29 cellular contexts compared by ENCODE assay signal in genomic region chr4:108828620-108829019, GRCh38.
DNase-seq lines count a peak whose midpoint lies in the region; ATAC-seq and TF ChIP-seq lines count a peak whose summit lies in the region.
"Had no signal": no experiment of that assay in that cellular context is flagged by ENCODE, and none has a peak within 500 bp of the region (broad histone marks: within the 10 kb centered on the region; RNA-seq: fewer than 3 reads in every experiment).

No MANE protein-coding gene starts in this region.

- TF ChIP-seq CTCF in HEK293 (tag by site-specific recombination; IDR thresholded peaks at IDR 0.05), result no peak
- no peak for TF ChIP-seq CTCF in gastrocnemius medialis (IDR thresholded peaks at IDR 0.05 in 4 of 5, conservative IDR thresholded peaks at IDR 0.05 in 1 of 5)

- H3K4me1 ChIP-seq in HEK293 (ENCODE audit: control insufficient read depth, insufficient read depth, low read length) (peaks cover 2% of the 10 kb centered on the region; the same call in 1 of the 2 replicates), gastrocnemius medialis (peaks cover 7 to 10% of the 10 kb centered on the region in 2 donors)
- H3K4me1 ChIP-seq: breast epithelium, Caco-2, left lung had no signal

- H3K4me3 ChIP-seq in HEK293 (ENCODE audit: low read depth, low read length) (no peak overlapping the region), gastrocnemius medialis (no peak overlapping the region)
- H3K4me3 ChIP-seq: breast epithelium, GM23248, left lung, psoas muscle, sigmoid colon, stomach had no signal

- intact Hi-C loops in gastrocnemius medialis (cut with DNase I; ENCODE audit: low total_unique reads), result no loop called here
- intact Hi-C loops in posterior cingulate gyrus (cut with DNase I), result no loop called here

- H3K36me3 ChIP-seq in HEK293 (ENCODE audit: control insufficient read depth in 2 of 2, insufficient read depth in 1 of 2, low read length in 2 of 2), result no peaks in the 10 kb centered on the region
- no peaks in the 10 kb centered on the region for H3K36me3 ChIP-seq in gastrocnemius medialis
- H3K36me3 ChIP-seq: breast epithelium, left lung, neutrophil, sigmoid colon, stomach had no signal

- CTCF ChIA-PET in HEK293 (lab: Yijun Ruan, JAX), result no interaction called here

- ATAC-seq in left lobe of liver (peak; percentile 74), gastrocnemius medialis (no peak)
- ATAC-seq: left lung, psoas muscle had no signal

- POLR2A ChIA-PET in HEK293 (lab: Yijun Ruan, JAX), result no interaction called here

- H3K27ac ChIP-seq in HEK293 (ENCODE audit: extremely low read depth, low read depth, low read length), result no peak overlapping the region
- H3K27ac ChIP-seq in gastrocnemius medialis, result no peak overlapping the region
- H3K27ac ChIP-seq: breast epithelium, epithelial cell of prostate, GM23248, left lung, neutrophil, psoas muscle, sigmoid colon, stomach had no signal

- no peak for TF ChIP-seq POLR2A in gastrocnemius medialis (IDR thresholded peaks at IDR 0.05)

- in situ Hi-C loops in gastrocnemius medialis (cut with MboI; ENCODE audit: low sequenced_read_pairs in 4 of 4), result loop anchor here in 3 of 4 donors (25.0 kb wide), 2 partner anchors 484 to 559 kb away; partner anchors contain the start of gene COL25A1 (in 1 of the 3)

- DNase-seq in NCI-H146 (lab: John Stamatoyannopoulos, UW) (peak; percentile 5), NCI-H146 treated with DMSO at 0.1 percent for 48 hours (lab: John Stamatoyannopoulos, UW; ENCODE audit: unreplicated experiment) (no peak), NCI-H226 (peak; percentile 20), left lobe of liver (ENCODE audit: low spot score) (no peak), occipital lobe (lab: John Stamatoyannopoulos, UW) (no peak), gastrocnemius medialis (no peak), posterior cingulate gyrus (no peak)
- DNase-seq: activated CD4-positive, alpha-beta T cell treated with anti-CD3 and anti-CD28 coated beads, Interleukin-2, amount 50 U/mL, for 1 hour; activated gamma-delta T cell; activated naive CD8-positive, alpha-beta T cell treated with anti-CD3 and anti-CD28 coated beads for 36 hours; activated T-cell treated with anti-CD3 and anti-CD28 coated beads, Interleukin-2, amount 50 U/mL, for 24 hours; anterior cingulate cortex; Caco-2; effector CD4-positive, alpha-beta T cell; GM23248; HFFc6; left lung; naive B cell; NCI-H1105; NCI-H1930; NCI-H526; psoas muscle; sigmoid colon; stimulated activated CD4-positive, alpha-beta T cell treated with anti-CD3 and anti-CD28 coated beads, Interleukin-4, amount 100 ng/mL, for 1 hour; stomach had no signal

- H3K27me3 ChIP-seq in gastrocnemius medialis, result no peaks in the 10 kb centered on the region
- H3K27me3 ChIP-seq: breast epithelium, left lung, sigmoid colon, stomach had no signal

- no peaks in the 10 kb centered on the region for H3K9me3 ChIP-seq in HEK293 (ENCODE audit: control insufficient read depth, insufficient read depth, low read depth, low read length)
- H3K9me3 ChIP-seq in gastrocnemius medialis, result no peaks in the 10 kb centered on the region
- H3K9me3 ChIP-seq: breast epithelium, Caco-2, left lung, neutrophil, psoas muscle, sigmoid colon, stomach had no signal

TF ChIP-seq in HEK293, 187 proteins besides CTCF, POLR2A, EP300 and RAD21:
- no peak for TF ChIP-seq ZNF214 (tag by site-specific recombination; IDR thresholded peaks at IDR 0.05; ENCODE audit: borderline replicate concordance)
- 0 out of 2 replicates have a peak, but pooled peaks have one; percentile 14 for TF ChIP-seq ZNF843 (tag by site-specific recombination; IDR thresholded peaks at IDR 0.05)
- peak; percentile 27; the same call in 1 of the 2 replicates for TF ChIP-seq FEZF1 (tag by site-specific recombination; IDR thresholded peaks at IDR 0.05)
- no peak for TF ChIP-seq IKZF3 (tag by site-specific recombination; IDR thresholded peaks at IDR 0.05)
- peak; percentile 14; the same call in 1 of the 2 replicates for TF ChIP-seq ZNF366 (tag by site-specific recombination; conservative IDR thresholded peaks at IDR 0.05)
- peak; percentile 60; the same call in 1 of the 2 replicates for TF ChIP-seq PRDM6 (tag by site-specific recombination; IDR thresholded peaks at IDR 0.05)
- TF ChIP-seq TCF7L2 (IDR thresholded peaks at IDR 0.05; ENCODE audit: borderline replicate concordance, low read depth, low read length), result peak; percentile 63; the same call in 1 of the 2 replicates
- no peak for TF ChIP-seq ZEB2 (tag by site-specific recombination; IDR thresholded peaks at IDR 0.05)
- 0 out of 2 replicates have a peak, but pooled peaks have one; percentile 38 for TF ChIP-seq ZXDB (tag by site-specific recombination; IDR thresholded peaks at IDR 0.05)
- no peak for TF ChIP-seq ZNF76 (tag by site-specific recombination; IDR thresholded peaks at IDR 0.05; ENCODE audit: borderline replicate concordance, low read depth)
- TF ChIP-seq OSR2 (tag by site-specific recombination; IDR thresholded peaks at IDR 0.05), result peak; percentile 55; the same call in 1 of the 2 replicates
TF ChIP-seq in HEK293: peak in this region for 7.

Comparison
In these comparisons a context has a peak if more than half of its experiments do, and no peak if none do; other contexts are left out.
1. DNase-seq: peak in NCI-H146 (single experiment) and NCI-H226 (single experiment); none in NCI-H146 treated with DMSO at 0.1 percent for 48 hours (single experiment), left lobe of liver (single experiment), occipital lobe (single experiment), gastrocnemius medialis (0 of 2) and posterior cingulate gyrus (0 of 10).